ENCODE assay signal across 1 cellular context in the genomic region with DNA sequence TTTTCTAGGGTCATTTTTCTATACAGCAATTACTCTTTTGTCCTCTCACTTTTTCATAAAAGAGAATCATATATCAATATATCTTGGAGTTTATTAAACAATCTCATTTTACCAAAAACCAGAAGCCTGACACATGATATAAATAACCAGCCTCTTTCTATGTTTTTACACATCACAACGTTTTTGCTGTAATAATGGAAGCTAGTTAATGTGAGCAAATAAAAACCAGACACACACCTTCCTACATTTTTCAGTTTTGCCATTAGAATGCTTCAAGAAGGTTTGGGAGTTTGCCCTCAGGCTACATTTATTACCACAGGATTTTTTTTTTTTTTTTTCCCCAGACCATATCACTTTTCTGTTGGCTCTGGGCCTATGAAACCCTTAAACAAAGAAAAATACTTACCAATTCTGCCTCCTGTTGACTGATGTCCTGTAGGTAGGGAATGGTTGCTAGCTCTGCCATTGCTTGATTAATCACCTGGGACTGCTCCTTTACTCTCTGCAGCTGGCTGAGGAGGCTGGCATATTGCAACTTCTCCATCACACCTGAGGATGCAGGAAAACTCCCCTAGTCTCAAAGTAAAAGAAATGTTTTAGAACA.
TF ChIP-seq lines count a peak whose summit lies in the region.

No MANE protein-coding gene starts in this region.

TF ChIP-seq in H1, 55 proteins besides CTCF, POLR2A, EP300 and RAD21:
- TF ChIP-seq SIN3A (conservative IDR thresholded peaks at IDR 0.05 in 1 of 2, IDR thresholded peaks at IDR 0.05 in 1 of 2; ENCODE audit: low read depth in 1 of 2, low read length in 2 of 2) (no peak), CHD1 (IDR thresholded peaks at IDR 0.05; ENCODE audit: low read depth, low read length) (no peak), ZNF274 (IDR thresholded peaks at IDR 0.05; ENCODE audit: borderline replicate concordance, extremely low read depth, low read length) (no peak), SUZ12 (IDR thresholded peaks at IDR 0.05; ENCODE audit: low read length) (no peak), TBP (IDR thresholded peaks at IDR 0.05; ENCODE audit: low read depth, low read length) (no peak), CREB1 (IDR thresholded peaks at IDR 0.05) (no peak), ASH2L (IDR thresholded peaks at IDR 0.05; ENCODE audit: low read length) (no peak), CHD2 (IDR thresholded peaks at IDR 0.05; ENCODE audit: low read length) (no peak), EGR1 (IDR thresholded peaks at IDR 0.05; ENCODE audit: borderline replicate concordance, low read depth, low read length) (no peak), RNF2 (IDR thresholded peaks at IDR 0.05; ENCODE audit: borderline replicate concordance, low read depth, low read length, missing control alignments, poor library complexity, severe bottlenecking) (no peak), E2F6 (IDR thresholded peaks at IDR 0.05) (no peak), BRCA1 (IDR thresholded peaks at IDR 0.05; ENCODE audit: low read depth, low read length) (no peak), HDAC6 (IDR thresholded peaks at IDR 0.05; ENCODE audit: low read depth, low read length) (no peak), EZH2 (IDR thresholded peaks at IDR 0.05; ENCODE audit: low read depth, low read length, severe bottlenecking) (no peak), SP1 (IDR thresholded peaks at IDR 0.05; ENCODE audit: low read depth, low read length) (no peak)
